ENCODE assay signal across 7 cellular contexts in the genomic region with DNA sequence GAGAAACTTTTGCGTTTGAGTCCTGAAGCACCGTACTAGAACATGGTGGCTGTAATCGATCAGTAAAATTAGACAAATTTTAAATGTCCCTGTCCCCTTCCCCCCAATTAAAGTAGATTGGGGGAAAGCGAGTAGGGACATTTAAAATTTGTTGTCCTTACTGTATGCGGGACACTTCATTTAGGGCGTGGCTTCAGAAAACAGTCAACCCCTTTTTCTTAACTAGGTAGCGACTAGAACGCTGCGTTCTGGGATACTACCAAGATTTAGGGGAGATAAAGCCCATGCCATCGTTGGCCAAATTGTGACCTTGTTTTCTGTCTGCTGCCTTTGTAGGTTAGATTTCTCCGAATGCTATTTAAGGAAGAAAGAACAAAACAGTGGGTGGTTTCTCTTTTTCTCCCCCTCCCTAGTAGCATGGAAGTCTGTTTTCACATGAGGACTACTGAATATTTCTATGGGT. TPM values are rescaled to one million over a fixed set of nuclear protein-coding genes. Genes with fewer than 3 reads are reported as not detected.
DNase-seq lines count a peak whose midpoint lies in the region; ATAC-seq and TF ChIP-seq lines count a peak whose summit lies in the region.

No MANE protein-coding gene starts in this region.

- H2AFZ ChIP-seq in MM.1S (ENCODE audit: low read length) = no peak overlapping the region

- H3K4me2 ChIP-seq in MM.1S (ENCODE audit: low read depth, low read length) = peak overlapping the region; percentile 93

- H3K4me3 ChIP-seq in GM06990 (replicated peaks; ENCODE audit: low read depth, low read length) = peak overlapping the region; percentile 98
- H3K4me3 ChIP-seq in MM.1S (ENCODE audit: low read length) = peak overlapping the region; percentile 94
- peak overlapping the region; percentile 74 to 87 (median 85) for H3K4me3 ChIP-seq in breast epithelium
- peak overlapping the region; percentile 68 to 90 for H3K4me3 ChIP-seq in mucosa of rectum (ENCODE audit: low read length in 2 of 2)
- H3K4me3 ChIP-seq in thyroid gland (replicated peaks in 1 of 3) = peak overlapping the region in 1 of 3 donors; percentile 68

- H3K27ac ChIP-seq in MM.1S (ENCODE audit: low read length) (peak overlapping the region; percentile 49; the same call in 1 of the 2 replicates), breast epithelium (no peak overlapping the region), mucosa of rectum (ENCODE audit: low read depth in 2 of 2, low read length in 2 of 2) (peak overlapping the region; percentile 32 to 100), thyroid gland (no peak overlapping the region)

- peaks cover 13% of the 10 kb centered on the region; the same call in 1 of the 2 replicates for H4K20me1 ChIP-seq in MM.1S (ENCODE audit: insufficient read depth, low read length)

- no peaks in the 10 kb centered on the region for H3K27me3 ChIP-seq in GM06990 (replicated peaks; ENCODE audit: control insufficient read depth, insufficient read depth, low read length)
- H3K27me3 ChIP-seq in MM.1S (replicated peaks; ENCODE audit: insufficient read depth, low read length) = no peaks in the 10 kb centered on the region
- no peaks in the 10 kb centered on the region for H3K27me3 ChIP-seq in breast epithelium
- no peaks in the 10 kb centered on the region for H3K27me3 ChIP-seq in mucosa of rectum (ENCODE audit: control insufficient read depth in 2 of 2, insufficient read depth in 2 of 2, low read length in 2 of 2)
- H3K27me3 ChIP-seq in thyroid gland = no peaks in the 10 kb centered on the region

- peaks cover 70% of the 10 kb centered on the region for H3K79me2 ChIP-seq in MM.1S (ENCODE audit: low read length)

- 2 to 3% methylated on average over 11 of the region's 11 CpGs for WGBS in thyroid gland, 2 donors

- no peaks in the 10 kb centered on the region for H3K9me3 ChIP-seq in MM.1S (replicated peaks; ENCODE audit: insufficient read depth, low read length)
- H3K9me3 ChIP-seq in breast epithelium = no peaks in the 10 kb centered on the region
- H3K9me3 ChIP-seq in mucosa of rectum (ENCODE audit: control insufficient read depth in 2 of 2, low read length in 2 of 2) = no peaks in the 10 kb centered on the region
- no peaks in the 10 kb centered on the region for H3K9me3 ChIP-seq in thyroid gland

- ATAC-seq in GM21423 (IDR thresholded peaks at IDR 0.05; ENCODE audit: unreplicated experiment) = no peak
- ATAC-seq in GM21447 (IDR thresholded peaks at IDR 0.05; ENCODE audit: unreplicated experiment) = no peak

- no peak for TF ChIP-seq CTCF in GM06990 (IDR thresholded peaks at IDR 0.05; ENCODE audit: insufficient read depth, low read length, poor library complexity, severe bottlenecking)
- no peak for TF ChIP-seq CTCF in MM.1S (IDR thresholded peaks at IDR 0.05; ENCODE audit: low read length)
- TF ChIP-seq CTCF in breast epithelium (IDR thresholded peaks at IDR 0.05) = no peak
- TF ChIP-seq CTCF in thyroid gland (IDR thresholded peaks at IDR 0.05) = no peak

- H3K4me1 ChIP-seq in MM.1S (ENCODE audit: low read length) (peaks cover 33% of the 10 kb centered on the region), breast epithelium (peaks cover 0 to 8% of the 10 kb centered on the region in 2 donors), mucosa of rectum (ENCODE audit: control insufficient read depth in 2 of 2, insufficient read depth in 2 of 2, low read length in 2 of 2) (peaks cover 10 to 20% of the 10 kb centered on the region in 2 donors), thyroid gland (peaks cover 0 to 25% of the 10 kb centered on the region in 2 donors)

- no peak for TF ChIP-seq POLR2A in breast epithelium (IDR thresholded peaks at IDR 0.05)
- TF ChIP-seq POLR2A in thyroid gland (IDR thresholded peaks at IDR 0.05) = no peak

- peak overlapping the region; percentile 85 for H3K9ac ChIP-seq in MM.1S (ENCODE audit: low read length)
- H3K9ac ChIP-seq in mucosa of rectum (ENCODE audit: low read depth in 1 of 2, low read length in 2 of 2) = peak overlapping the region; percentile 66 to 86

- no peaks in the 10 kb centered on the region for H3K9me2 ChIP-seq in MM.1S (replicated peaks; ENCODE audit: insufficient read depth, low read length)

- H3F3A ChIP-seq in MM.1S (ENCODE audit: insufficient read depth, low read length) = peaks cover 40% of the 10 kb centered on the region

- DNase-seq in GM06990 (ENCODE audit: extremely low read depth, insufficient read length) = no peak
- peak; percentile 49 for DNase-seq in MM.1S
- DNase-seq in breast epithelium (ENCODE audit: low spot score in 2 of 2) = no peak
- no peak for DNase-seq in thyroid gland

- H3K36me3 ChIP-seq in GM06990 (ENCODE audit: control insufficient read depth, insufficient read depth, low read length) (no peaks in the 10 kb centered on the region; the same call in 1 of the 2 replicates), MM.1S (replicated peaks; ENCODE audit: insufficient read depth, low read length) (peaks cover 12% of the 10 kb centered on the region; the same call in 1 of the 2 replicates), breast epithelium (no peaks in the 10 kb centered on the region), mucosa of rectum (ENCODE audit: control insufficient read depth in 2 of 2, insufficient read depth in 2 of 2, low read length in 2 of 2) (no peaks in the 10 kb centered on the region), thyroid gland (no peaks in the 10 kb centered on the region)

- intact Hi-C loops in breast epithelium (cut with DNase I; ENCODE audit: low total_unique reads) (no loop called here), thyroid gland (cut with DNase I) (no loop called here)

RNA-seq across cellular contexts. Expression of a gene that starts 1.2 kb away (rescaled TPM):
- total RNA-seq in breast epithelium = 10 to 100 TPM; 18.2 to 32.4 (median 21.7) TPM
- total RNA-seq in thyroid gland = 10 to 100 TPM in 2 of 4 donors, 1 to 10 TPM in 2; 2.8 to 16.3 (median 11.2) TPM

RNA-seq across cellular contexts. Expression of a gene that starts 6.1 kb away (rescaled TPM):
- 10 to 100 TPM; 40.5 to 84.7 (median 76.0) TPM for total RNA-seq in breast epithelium
- total RNA-seq in thyroid gland = 100 to 1,000 TPM in 1 of 4 donors, 10 to 100 TPM in 3; 77.1 to 110 (median 90.6) TPM

Comparison
In these comparisons a context has a peak if more than half of its experiments do, and no peak if none do; other contexts are left out.
1. H3K27ac ChIP-seq: peak in MM.1S (single experiment) and mucosa of rectum (2 of 2); none in breast epithelium (0 of 2) and thyroid gland (0 of 3).